Comparison of ENCODE assay signal across 25 cellular contexts in the genomic region with DNA sequence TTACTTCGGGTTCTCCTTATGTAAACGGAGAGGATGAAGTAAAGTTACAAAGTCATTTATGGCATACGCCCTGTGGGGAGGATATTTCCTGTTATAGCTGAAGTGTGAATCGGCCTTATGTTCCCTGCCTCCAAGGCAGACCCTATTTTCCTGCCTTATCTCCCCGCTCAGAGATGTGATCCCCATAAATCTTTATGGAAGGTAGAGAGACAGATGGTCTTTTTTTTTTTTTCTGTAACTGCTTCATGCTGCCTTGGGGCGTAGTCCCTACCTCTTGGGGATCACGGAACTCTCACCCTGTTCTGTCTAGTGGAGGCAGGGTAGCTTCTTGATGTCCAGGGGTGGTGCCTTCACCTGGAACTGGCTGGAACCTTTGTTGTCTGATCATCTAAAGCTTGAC. TPM values are rescaled to one million over a fixed set of nuclear protein-coding genes. Genes with fewer than 3 reads are reported as not detected.
DNase-seq lines count a peak whose midpoint lies in the region; ATAC-seq, FAIRE-seq and TF ChIP-seq lines count a peak whose summit lies in the region.
"Had no signal": no experiment of that assay in that cellular context is flagged by ENCODE, and none has a peak within 500 bp of the region (broad histone marks: within the 10 kb centered on the region; RNA-seq: fewer than 3 reads in every experiment).

No MANE protein-coding gene starts in this region.

- H3K27me3 ChIP-seq in IMR-90 (ENCODE audit: control insufficient read depth, insufficient read depth, low read length) (peaks cover 3% of the 10 kb centered on the region; the same call in 1 of the 2 replicates), K562 (ENCODE audit: control insufficient read depth in 2 of 2, insufficient read depth in 2 of 2, low read length in 2 of 2) (peaks cover 10 to 14% of the 10 kb centered on the region in 2 experiments), mesenchymal stem cell (ENCODE audit: control insufficient read depth in 1 of 2, insufficient read depth in 1 of 2, low read length in 2 of 2) (no peaks in the 10 kb centered on the region), transverse colon (no peaks in the 10 kb centered on the region), aorta (ENCODE audit: control insufficient read depth in 1 of 2, insufficient read depth in 2 of 2, low read length in 1 of 2) (no peaks in the 10 kb centered on the region)
- H3K27me3 ChIP-seq: BLaER1, SJSA1 had no signal

- H3K23ac ChIP-seq in IMR-90 (ENCODE audit: low read depth, low read length), result no peak overlapping the region
- H3K23ac ChIP-seq in mesenchymal stem cell (ENCODE audit: low read length in 2 of 2), result no peak overlapping the region

- no peaks in the 10 kb centered on the region for H3K79me1 ChIP-seq in IMR-90 (ENCODE audit: low read depth in 1 of 2, low read length in 2 of 2)
- no peaks in the 10 kb centered on the region for H3K79me1 ChIP-seq in mesenchymal stem cell (replicated peaks; ENCODE audit: low read length, poor library complexity, severe bottlenecking)

- no peak overlapping the region for H3K27ac Mint-ChIP-seq in activated CD8-positive, alpha-beta T cell treated with anti-CD3 and anti-CD28 coated beads for 36 hours
- H3K27ac Mint-ChIP-seq: CD4-positive, CD25-positive, alpha-beta regulatory T cell; IgD-negative memory B cell had no signal

- H3K9ac ChIP-seq in IMR-90 (ENCODE audit: low read depth, low read length) (no peak overlapping the region), K562 (ENCODE audit: insufficient read depth in 1 of 2, low read depth in 2 of 2, low read length in 2 of 2) (no peak overlapping the region), mesenchymal stem cell (ENCODE audit: low read length) (no peak overlapping the region)
- H3K9ac ChIP-seq: BLaER1, GM23248 had no signal

- FAIRE-seq in K562 (lab: Jason Lieb, UNC), result no peak
- FAIRE-seq: A204.1 had no signal

- no peak for TF ChIP-seq EP300 in K562 (IDR thresholded peaks at IDR 0.05; ENCODE audit: low read length)
- no peak for TF ChIP-seq EP300 in transverse colon (IDR thresholded peaks at IDR 0.05; ENCODE audit: low read depth)

- no peak for ATAC-seq in IMR-90 (ENCODE audit: low read depth)
- no peak for ATAC-seq in K562
- ATAC-seq in aorta (ENCODE audit: low FRiP score), result no peak
- ATAC-seq in activated CD8-positive, alpha-beta T cell treated with anti-CD3 and anti-CD28 coated beads for 36 hours, result no peak

- H3K36me3 Mint-ChIP-seq in activated CD8-positive, alpha-beta T cell treated with anti-CD3 and anti-CD28 coated beads for 36 hours (ENCODE audit: low read depth), result no peaks in the 10 kb centered on the region
- H3K36me3 Mint-ChIP-seq: CD4-positive, CD25-positive, alpha-beta regulatory T cell; IgD-negative memory B cell had no signal

- H4K91ac ChIP-seq in IMR-90 (ENCODE audit: insufficient read depth, low read depth, low read length), result no peak overlapping the region
- H4K91ac ChIP-seq in mesenchymal stem cell (ENCODE audit: low read length), result no peak overlapping the region

- peaks cover 3% of the 10 kb centered on the region; the same call in 1 of the 2 replicates for H4K20me1 ChIP-seq in IMR-90 (ENCODE audit: insufficient read depth, low read length)
- no peaks in the 10 kb centered on the region; the same call in 1 of the 2 replicates for H4K20me1 ChIP-seq in K562 (replicated peaks; ENCODE audit: control insufficient read depth, insufficient read depth, low read length)
- H4K20me1 ChIP-seq: BLaER1 had no signal

- H3K4me3 Mint-ChIP-seq in activated CD8-positive, alpha-beta T cell treated with anti-CD3 and anti-CD28 coated beads for 36 hours, result no peak overlapping the region
- H3K4me3 Mint-ChIP-seq: CD4-positive, CD25-positive, alpha-beta regulatory T cell; IgD-negative memory B cell had no signal

- no peak for TF ChIP-seq RAD21 in IMR-90 (IDR thresholded peaks at IDR 0.05; ENCODE audit: low read length)
- no peak for TF ChIP-seq RAD21 in K562 (CRISPR knock-in tag; conservative IDR thresholded peaks at IDR 0.05 in 1 of 2, IDR thresholded peaks at IDR 0.05 in 1 of 2)

- TF ChIP-seq CTCF in IMR-90 (conservative IDR thresholded peaks at IDR 0.05; ENCODE audit: low read depth, low read length) (no peak), K562 (IDR thresholded peaks at IDR 0.05 in 2 of 3, conservative IDR thresholded peaks at IDR 0.05 in 1 of 3; ENCODE audit: insufficient read depth in 2 of 3, low read depth in 1 of 3, low read length in 3 of 3) (no peak), transverse colon (IDR thresholded peaks at IDR 0.05) (no peak)
- TF ChIP-seq CTCF in activated CD8-positive, alpha-beta T cell treated with anti-CD3 and anti-CD28 coated beads for 36 hours (IDR thresholded peaks at IDR 0.05), result no peak

- dilution Hi-C loops in IMR-90 (cut with HindIII; ENCODE audit: low sequenced_read_pairs, unreplicated experiment), result no loop called here

- H2BK5ac ChIP-seq in IMR-90 (ENCODE audit: low read depth, low read length, poor library complexity, severe bottlenecking) (no peak overlapping the region), mesenchymal stem cell (ENCODE audit: low read depth, low read length, poor library complexity, severe bottlenecking) (no peak overlapping the region)

- WGBS in IMR-90 (ENCODE audit: extremely low coverage in 2 of 2, insufficient read length in 1 of 2), 2 experiments, result 100% methylated on average over 1 of the region's 7 CpGs; no CpG with 5 or more reads in 1 of the 2 experiments
- 3% methylated on average over 7 of the region's 7 CpGs for WGBS in K562 (ENCODE audit: insufficient coverage, low coverage, missing lambda C conversion rate)
- WGBS in mesenchymal stem cell, result 89% methylated on average over 7 of the region's 7 CpGs
- WGBS in transverse colon (ENCODE audit: low coverage in 1 of 2), 2 donors, result 37% methylated on average over 7 of the region's 7 CpGs; no CpG with 5 or more reads in 1 of the 2 donors
- 78 to 84% methylated on average over 7 of the region's 7 CpGs for WGBS in aorta, 2 donors

- H2BK12ac ChIP-seq in mesenchymal stem cell (ENCODE audit: low read length in 2 of 2), result no peak overlapping the region

- no peaks in the 10 kb centered on the region for H3K4me1 Mint-ChIP-seq in activated CD8-positive, alpha-beta T cell treated with anti-CD3 and anti-CD28 coated beads for 36 hours (ENCODE audit: low read depth)
- H3K4me1 Mint-ChIP-seq: CD4-positive, CD25-positive, alpha-beta regulatory T cell had no signal

- intact Hi-C loops in IMR-90 (cut with micrococcal nuclease), result no loop called here
- intact Hi-C loops in K562 (cut with micrococcal nuclease), result no loop called here
- intact Hi-C loops in transverse colon (cut with DNase I; ENCODE audit: low total_unique reads), result no loop called here
- intact Hi-C loops in aorta (cut with DNase I), result no loop called here
- intact Hi-C loops in activated CD8-positive, alpha-beta T cell treated with anti-CD3 and anti-CD28 coated beads for 36 hours (cut with micrococcal nuclease), result no loop called here

- BruUV-seq in IMR-90 (replicated peaks; lab: Mats Ljungman, UMichigan) (no TSS peak), K562 (replicated peaks; lab: Mats Ljungman, UMichigan) (no TSS peak)

- CTCF ChIA-PET in IMR-90 (lab: Yijun Ruan, JAX) (no interaction called here), K562 (lab: Yijun Ruan, JAX; ENCODE audit: low intra/inter-chr PET ratio) (no interaction called here)
- CTCF ChIA-PET in activated CD8-positive, alpha-beta T cell treated with anti-CD3 and anti-CD28 coated beads for 36 hours (lab: Charles Lee), result no interaction called here

- peaks cover 19% of the 10 kb centered on the region for H3K27me3 Mint-ChIP-seq in activated CD8-positive, alpha-beta T cell treated with anti-CD3 and anti-CD28 coated beads for 36 hours

- DNase-seq in IMR-90 (no peak), K562 (ENCODE audit: extremely low read depth in 1 of 4, low spot score in 3 of 4) (peak in 1 of 4 experiments; percentile 6), mesenchymal stem cell (no peak), transverse colon (no peak), aorta (no peak)
- DNase-seq in activated CD8-positive, alpha-beta T cell treated with anti-CD3 and anti-CD28 coated beads for 36 hours, result no peak
- DNase-seq in activated effector memory CD4-positive, alpha-beta T cell treated with anti-CD3 and anti-CD28 coated beads, Interleukin-2, amount 50 U/mL, for 16 hours, result no peak
- DNase-seq: CD4-positive, CD25-positive, alpha-beta regulatory T cell; DMS153; DND-41; GM23248; H7; NCI-H1048; NCI-H1417; NCI-H1694; NCI-H2029 treated with DMSO at 0.1 percent for 48 hours; NCI-H226; NCI-H510A; NCI-H69; Right ventricle myocardium superior; RPMI8226 had no signal

- H3K4ac ChIP-seq in IMR-90 (ENCODE audit: low read depth, low read length) (0 out of 2 replicates have a peak overlapping the region, but pooled peaks have one; percentile 42), mesenchymal stem cell (ENCODE audit: low read depth in 1 of 2, low read length in 2 of 2) (no peak overlapping the region)

- H3K9me1 ChIP-seq in IMR-90 (ENCODE audit: insufficient read depth, low read length), result peaks cover 6% of the 10 kb centered on the region; the same call in 1 of the 2 replicates
- H3K9me1 ChIP-seq in K562 (ENCODE audit: control insufficient read depth, insufficient read depth, low read length), result no peaks in the 10 kb centered on the region

- TF ChIP-seq POLR2A in IMR-90 (IDR thresholded peaks at IDR 0.05; ENCODE audit: low read depth, low read length) (no peak), K562 (conservative IDR thresholded peaks at IDR 0.05) (no peak), transverse colon (IDR thresholded peaks at IDR 0.05) (no peak)

- H4K8ac ChIP-seq in IMR-90 (ENCODE audit: low read depth in 2 of 2, low read length in 2 of 2) (no peak overlapping the region), mesenchymal stem cell (ENCODE audit: low read length) (no peak overlapping the region)

- H2BK20ac ChIP-seq in IMR-90 (ENCODE audit: low read depth, low read length), result no peak overlapping the region

- in situ Hi-C loops in IMR-90 (cut with MboI; ENCODE audit: low sequenced_read_pairs) (no loop called here), K562 (cut with MboI) (no loop called here), transverse colon (cut with MboI; ENCODE audit: low pct_ligation_motif_present in 1 of 4, low pct_unique_long_range_greater_than_20kb in 1 of 4, low sequenced_read_pairs in 3 of 4) (no loop called here)

- H3K79me2 ChIP-seq in K562 (ENCODE audit: control insufficient read depth, insufficient read depth, low read length), result no peaks in the 10 kb centered on the region

- H2AK5ac ChIP-seq in IMR-90 (ENCODE audit: low read depth, low read length) (no peak overlapping the region), mesenchymal stem cell (ENCODE audit: low read length, severe bottlenecking) (peak overlapping the region; percentile 3)

- H3K9me3 ChIP-seq in IMR-90 (ENCODE audit: control insufficient read depth, insufficient read depth, low read length) (no peaks in the 10 kb centered on the region), K562 (replicated peaks; ENCODE audit: control insufficient read depth, insufficient read depth, low read depth, low read length) (no peaks in the 10 kb centered on the region), mesenchymal stem cell (ENCODE audit: control insufficient read depth, low read length) (no peaks in the 10 kb centered on the region), transverse colon (no peaks in the 10 kb centered on the region), aorta (ENCODE audit: control insufficient read depth, low read length) (no peaks in the 10 kb centered on the region)
- H3K9me3 ChIP-seq: BLaER1, SJSA1 had no signal

- H3K4me3 ChIP-seq in IMR-90 (ENCODE audit: insufficient read depth, low read depth, low read length) (no peak overlapping the region), K562 (no peak overlapping the region), mesenchymal stem cell (ENCODE audit: insufficient read depth in 1 of 2, low read depth in 1 of 2, low read length in 2 of 2) (no peak overlapping the region), transverse colon (no peak overlapping the region), aorta (ENCODE audit: low read length in 2 of 2) (no peak overlapping the region)
- H3K4me3 ChIP-seq: BLaER1, GM23248, SJSA1 had no signal

- H3K36me3 ChIP-seq in IMR-90 (ENCODE audit: control insufficient read depth, insufficient read depth, low read length), result no peaks in the 10 kb centered on the region
- H3K36me3 ChIP-seq in K562 (ENCODE audit: control insufficient read depth, insufficient read depth, low read length), result no peaks in the 10 kb centered on the region
- no peaks in the 10 kb centered on the region for H3K36me3 ChIP-seq in mesenchymal stem cell (ENCODE audit: control insufficient read depth in 1 of 2, insufficient read depth in 2 of 2, low read depth in 1 of 2, low read length in 2 of 2)
- no peaks in the 10 kb centered on the region for H3K36me3 ChIP-seq in transverse colon
- H3K36me3 ChIP-seq in aorta (ENCODE audit: control insufficient read depth in 1 of 2, insufficient read depth in 2 of 2, low read length in 1 of 2), result no peaks in the 10 kb centered on the region
- H3K36me3 ChIP-seq: BLaER1, SJSA1 had no signal

- H3K18ac ChIP-seq in IMR-90 (ENCODE audit: low read depth, low read length) (no peak overlapping the region), mesenchymal stem cell (ENCODE audit: low read depth in 1 of 2, low read length in 2 of 2) (no peak overlapping the region)

- no peak overlapping the region for H2AK9ac ChIP-seq in IMR-90 (replicated peaks; ENCODE audit: low read depth, low read length, poor library complexity)

- peak overlapping the region; percentile 35; the same call in 1 of the 2 replicates for H2BK120ac ChIP-seq in IMR-90 (ENCODE audit: low read depth, low read length)
- H2BK120ac ChIP-seq in mesenchymal stem cell (ENCODE audit: low read depth, low read length), result no peak overlapping the region

- H3K4me2 ChIP-seq in IMR-90 (ENCODE audit: low read depth, low read length) (no peak overlapping the region), K562 (ENCODE audit: insufficient read depth, low read length) (no peak overlapping the region), mesenchymal stem cell (ENCODE audit: low read length, poor library complexity, severe bottlenecking) (no peak overlapping the region)
- H3K4me2 ChIP-seq: BLaER1 had no signal

- no peaks in the 10 kb centered on the region for H3K9me3 Mint-ChIP-seq in activated CD8-positive, alpha-beta T cell treated with anti-CD3 and anti-CD28 coated beads for 36 hours
- H3K9me3 Mint-ChIP-seq: IgD-negative memory B cell had no signal

- H3K14ac ChIP-seq in IMR-90 (replicated peaks; ENCODE audit: low read depth, low read length), result no peak overlapping the region
- no peak overlapping the region for H3K14ac ChIP-seq in mesenchymal stem cell (ENCODE audit: low read length in 2 of 2)

- H2AFZ ChIP-seq in IMR-90 (replicated peaks; ENCODE audit: low read length, poor library complexity) (no peak overlapping the region), K562 (ENCODE audit: low read depth, low read length) (no peak overlapping the region), mesenchymal stem cell (ENCODE audit: low read depth, low read length) (no peak overlapping the region)
- H2AFZ ChIP-seq: GM23248 had no signal

- POLR2A ChIA-PET in IMR-90 (lab: Charles Lee; ENCODE audit: unreplicated experiment) (no interaction called here), K562 (lab: Yijun Ruan, JAX) (no interaction called here)
- POLR2A ChIA-PET in activated CD8-positive, alpha-beta T cell treated with anti-CD3 and anti-CD28 coated beads for 36 hours (lab: Charles Lee), result no interaction called here

- H2BK15ac ChIP-seq in IMR-90 (ENCODE audit: low read depth, low read length) (peak overlapping the region; percentile 17; the same call in 1 of the 3 replicates), mesenchymal stem cell (ENCODE audit: low read depth, poor library complexity, severe bottlenecking) (no peak overlapping the region)

- no peak overlapping the region for H3K27ac ChIP-seq in IMR-90 (ENCODE audit: insufficient read depth, low read length)
- H3K27ac ChIP-seq in K562 (ENCODE audit: extremely low read depth, low read depth, low read length), result no peak overlapping the region
- no peak overlapping the region for H3K27ac ChIP-seq in mesenchymal stem cell (ENCODE audit: low read length, poor library complexity, severe bottlenecking)
- peak overlapping the region; percentile 13 to 64 (median 51) for H3K27ac ChIP-seq in transverse colon
- H3K27ac ChIP-seq in aorta (ENCODE audit: low read depth in 1 of 2, low read length in 2 of 2), result no peak overlapping the region
- H3K27ac ChIP-seq: BLaER1, GM23248, SJSA1 had no signal

- H3K4me1 ChIP-seq in IMR-90 (ENCODE audit: control insufficient read depth, insufficient read depth, low read length) (peaks cover 16% of the 10 kb centered on the region), K562 (replicated peaks in 1 of 2; ENCODE audit: control insufficient read depth in 2 of 2, insufficient read depth in 2 of 2, low read length in 2 of 2) (no peaks in the 10 kb centered on the region), mesenchymal stem cell (ENCODE audit: control insufficient read depth, insufficient read depth, low read depth, low read length) (peaks cover 2% of the 10 kb centered on the region), transverse colon (peaks cover 7 to 48% (median 30%) of the 10 kb centered on the region in 4 donors), aorta (ENCODE audit: control insufficient read depth in 1 of 2, insufficient read depth in 2 of 2, low read length in 2 of 2) (no peaks in the 10 kb centered on the region)
- H3K4me1 ChIP-seq: BLaER1 had no signal

- H3K56ac ChIP-seq in IMR-90 (ENCODE audit: extremely low read depth, insufficient read depth, low read length), result no peak overlapping the region

- no peak overlapping the region for H4K5ac ChIP-seq in IMR-90 (ENCODE audit: low read depth, low read length)

RNA-seq across cellular contexts. Expression of a gene that starts 56.1 kb away (rescaled TPM):
- total RNA-seq in IMR-90 (2012; rRNA removed), result 172 and 240 TPM in 2 replicates
- polyA plus RNA-seq in IMR-90 (2012; rRNA removed), result 79.1 and 97.9 TPM in 2 replicates
- 14.3 and 22.6 TPM in 2 replicates for polyA plus RNA-seq in IMR-90 (2012; cell fraction: cytosol; rRNA removed)
- 29.8 and 220 TPM in 2 replicates for polyA plus RNA-seq in IMR-90 (2012; cell fraction: nucleus; rRNA removed; ENCODE audit: low replicate concordance)
- 149 and 483 TPM in 2 replicates for total RNA-seq in K562 (2011; cell fraction: chromatin; rRNA removed; ENCODE audit: low replicate concordance)
- total RNA-seq in K562 (2011; cell fraction: nucleolus; rRNA removed), result 76.7 and 115 TPM in 2 replicates
- total RNA-seq in K562 (2011; cell fraction: nucleoplasm; rRNA removed), result 182 and 282 TPM in 2 replicates
- total RNA-seq in K562 (2014; rRNA removed), result 165 and 237 TPM in 2 replicates
- total RNA-seq in K562 (2014; rRNA removed; fragmentation: Illumina TruSeq; extraction: Trizol), result 287 and 313 TPM in 2 replicates
- total RNA-seq in K562 (2015; rRNA removed; fragmentation: Illumina TruSeq; extraction: Trizol), result 232 and 259 TPM in 2 replicates
- 179 and 189 TPM in 2 replicates for total RNA-seq in K562 (2021)
- 225 and 281 TPM in 2 replicates for polyA plus RNA-seq in K562 (2011; rRNA removed)
- 64.0 and 122 TPM in 2 replicates for polyA plus RNA-seq in K562 (2011; cell fraction: cytosol; rRNA removed)
- 258 and 370 TPM in 2 replicates for polyA plus RNA-seq in K562 (2011; cell fraction: nucleus; rRNA removed)
- polyA plus RNA-seq in K562 (2012), result 97.1 and 136 TPM in 2 replicates
- 200 and 208 TPM in 2 replicates for polyA plus RNA-seq in K562 (2014; fragmentation: Illumina TruSeq; extraction: Trizol)
- polyA plus RNA-seq in K562 (2014; fragmentation: Nextera tagmentation; extraction: Ambion mirVana), result 100 to 1,000 TPM; 177 to 240 TPM
- polyA plus RNA-seq in K562 (2014; rRNA removed), result 176 and 208 TPM in 2 replicates
- 408 and 460 TPM in 2 replicates for polyA minus RNA-seq in K562 (2011; rRNA and poly(A)+ RNA removed)
- 78.3 and 119 TPM in 2 replicates for polyA minus RNA-seq in K562 (2011; cell fraction: cytosol; rRNA and poly(A)+ RNA removed)
- polyA minus RNA-seq in K562 (2011; cell fraction: nucleus; rRNA and poly(A)+ RNA removed), result 251 and 412 TPM in 2 replicates
- polyA plus RNA-seq in mesenchymal stem cell (2013, experiment 1 of 2), result 59.8 TPM
- polyA plus RNA-seq in mesenchymal stem cell (2013, experiment 2 of 2), result 60.3 TPM
- 100 to 1,000 TPM; 118 to 203 (median 170) TPM for total RNA-seq in transverse colon
- total RNA-seq in aorta, result 100 to 1,000 TPM; 107 to 113 TPM
- polyA plus RNA-seq in aorta, result 10 to 100 TPM; 34.7 to 57.7 TPM
- total RNA-seq in activated CD8-positive, alpha-beta T cell treated with anti-CD3 and anti-CD28 coated beads for 36 hours, result 100 to 1,000 TPM; 216 to 222 TPM

Comparison
In these comparisons a context has a peak if more than half of its experiments do, and no peak if none do; other contexts are left out.
1. H3K27ac ChIP-seq: peak in transverse colon (4 of 4); none in IMR-90 (single experiment), K562 (single experiment), mesenchymal stem cell (single experiment) and aorta (0 of 2).